ENCODE assay signal across 11 cellular contexts in genomic region chr10:22669163-22669711, GRCh38. TPM values are rescaled to one million over a fixed set of nuclear protein-coding genes. Genes with fewer than 3 reads are reported as not detected.
DNase-seq lines count a peak whose midpoint lies in the region; ATAC-seq, FAIRE-seq and TF ChIP-seq lines count a peak whose summit lies in the region.
"Had no signal": no experiment of that assay in that cellular context is flagged by ENCODE, and none has a peak within 500 bp of the region (broad histone marks: within the 10 kb centered on the region; RNA-seq: fewer than 3 reads in every experiment).

No MANE protein-coding gene starts in this region.

- H3K9me3 Mint-ChIP-seq in memory B cell (no peaks in the 10 kb centered on the region), Calu3 (ENCODE audit: low read depth, unreplicated experiment) (no peaks in the 10 kb centered on the region)

- H3K4me1 ChIP-seq in OCI-LY3 (ENCODE audit: low read length): peaks cover 29% of the 10 kb centered on the region

- peaks cover 85% of the 10 kb centered on the region for H3K79me2 ChIP-seq in OCI-LY3 (ENCODE audit: low read length)

- peak; percentile 77 for FAIRE-seq in GM18507 (lab: Jason Lieb, UNC)

- H3K36me3 Mint-ChIP-seq in memory B cell (no peaks in the 10 kb centered on the region), Calu3 (ENCODE audit: insufficient read depth, unreplicated experiment) (no peaks in the 10 kb centered on the region)

- no peak overlapping the region for H2AFZ ChIP-seq in OCI-LY3 (ENCODE audit: low read depth, low read length)

- H3K27me3 ChIP-seq in OCI-LY3 (ENCODE audit: low read depth, low read length): no peaks in the 10 kb centered on the region
- H3K27me3 ChIP-seq: brain microvascular endothelial cell had no signal

- peak overlapping the region; percentile 56 for H3K4me3 ChIP-seq in OCI-LY3 (ENCODE audit: low read length)

- intact Hi-C loops in Calu3 (cut with micrococcal nuclease; ENCODE audit: unreplicated experiment): no loop called here

- peak overlapping the region; percentile 59 for H3K4me3 Mint-ChIP-seq in memory B cell
- no peak overlapping the region for H3K4me3 Mint-ChIP-seq in Calu3 (ENCODE audit: low read depth, unreplicated experiment)

- BruUV-seq in Calu3 (replicated peaks; lab: Mats Ljungman, UMichigan): no TSS peak

- CTCF ChIA-PET in Calu3 (lab: Charles Lee): no interaction called here

- H3K27ac Mint-ChIP-seq in memory B cell (peak overlapping the region; percentile 62), Calu3 (ENCODE audit: unreplicated experiment) (no peak overlapping the region)

- TF ChIP-seq CTCF in OCI-LY3 (IDR thresholded peaks at IDR 0.05; ENCODE audit: low read depth, low read length) (no peak), Calu3 (IDR thresholded peaks at IDR 0.05; ENCODE audit: unreplicated experiment) (no peak)

- ATAC-seq in GM21825 (IDR thresholded peaks at IDR 0.05; ENCODE audit: unreplicated experiment) (peak; percentile 38), memory B cell (ENCODE audit: low read depth) (peak; percentile 50)

- peaks cover 45% of the 10 kb centered on the region for H4K20me1 ChIP-seq in OCI-LY3 (ENCODE audit: insufficient read depth, low read length)

- no peak overlapping the region for H3K27ac ChIP-seq in OCI-LY3 (ENCODE audit: low read length)
- H3K27ac ChIP-seq: brain microvascular endothelial cell had no signal

- H3K27me3 Mint-ChIP-seq in memory B cell: no peaks in the 10 kb centered on the region
- no peaks in the 10 kb centered on the region for H3K27me3 Mint-ChIP-seq in Calu3 (ENCODE audit: unreplicated experiment)

- peak overlapping the region; percentile 3; the same call in 1 of the 2 replicates for H3K9ac ChIP-seq in OCI-LY3 (ENCODE audit: low read length)

- H3K4me2 ChIP-seq in OCI-LY3 (ENCODE audit: low read length): peak overlapping the region; percentile 78

- H3K36me3 ChIP-seq in OCI-LY3 (replicated peaks; ENCODE audit: low read depth, low read length): no peaks in the 10 kb centered on the region
- H3K36me3 ChIP-seq: brain microvascular endothelial cell had no signal

- H3K4me1 Mint-ChIP-seq in memory B cell: peaks cover 50% of the 10 kb centered on the region
- H3K4me1 Mint-ChIP-seq in Calu3 (ENCODE audit: low read depth, unreplicated experiment): peaks cover 22% of the 10 kb centered on the region

- no peaks in the 10 kb centered on the region for H3K9me3 ChIP-seq in OCI-LY3 (ENCODE audit: insufficient read depth, low read length)

- DNase-seq in GM18507 (ENCODE audit: extremely low spot score, insufficient read length, low read depth): no peak
- DNase-seq in memory B cell (ENCODE audit: low spot score in 2 of 2): no peak
- no peak for DNase-seq in Calu3
- no peak for DNase-seq in superior temporal gyrus (ENCODE audit: extremely low spot score)
- no peak for DNase-seq in D341Med (ENCODE audit: low spot score)
- DNase-seq: activated CD4-positive, alpha-beta T cell treated with anti-CD3 and anti-CD28 coated beads for 4 hours; brain microvascular endothelial cell; HCEC 1CT; islet precursor cell had no signal

RNA-seq across cellular contexts. Expression of gene PIP4K2A, which starts 45.1 kb away (rescaled TPM):
- 22.7 and 24.2 TPM in 2 replicates for total RNA-seq in Calu3 (2022)
